In genomic region chr1:94772230-94772641, GRCh38 we compare ENCODE assay signal across 14 cellular contexts. TPM values are rescaled to one million over a fixed set of nuclear protein-coding genes. Genes with fewer than 3 reads are reported as not detected.
DNase-seq lines count a peak whose midpoint lies in the region; ATAC-seq and TF ChIP-seq lines count a peak whose summit lies in the region.
"Had no signal": no experiment of that assay in that cellular context is flagged by ENCODE, and none has a peak within 500 bp of the region (broad histone marks: within the 10 kb centered on the region; RNA-seq: fewer than 3 reads in every experiment).

No MANE protein-coding gene starts in this region.

- intact Hi-C loops in Calu3 (cut with micrococcal nuclease; ENCODE audit: unreplicated experiment), result loop anchor here (2.0 kb wide), 2 partner anchors 43 to 125 kb away; no protein-coding TSS in a partner anchor
- intact Hi-C loops in lower lobe of right lung (cut with DNase I), result no loop called here

- TF ChIP-seq CTCF in Calu3 (IDR thresholded peaks at IDR 0.05; ENCODE audit: unreplicated experiment), result no peak
- no peak for TF ChIP-seq CTCF in choroid plexus epithelial cell (conservative IDR thresholded peaks at IDR 0.05; ENCODE audit: low read depth, low read length)
- TF ChIP-seq CTCF in lower lobe of right lung (IDR thresholded peaks at IDR 0.05), result no peak
- no peak for TF ChIP-seq CTCF in nephron progenitor cell (IDR thresholded peaks at IDR 0.05)

- peak overlapping the region; percentile 94 for H3K27ac Mint-ChIP-seq in Calu3 (ENCODE audit: unreplicated experiment)
- no peak overlapping the region for H3K27ac Mint-ChIP-seq in nephron progenitor cell
- H3K27ac Mint-ChIP-seq: activated CD4-positive, alpha-beta memory T cell treated with anti-CD3 and anti-CD28 coated beads, Interleukin-2, amount 10 ng/mL, durations not matched to agents 7 days and 5 days; activated T-helper 1 cell treated with anti-CD3 and anti-CD28 coated beads, Interleukin-12 subunit alpha, Interleukin-12 subunit beta, Interleukin-2, Interleukin-4 antibody, amounts not matched to agents 30 ng/mL and 10 ng/mL and 1 ng/mL, durations not matched to agents 14 hours and 24 hours and 36 hours had no signal

- H3K4me3 ChIP-seq in choroid plexus epithelial cell (ENCODE audit: low read depth, low read length), result no peak overlapping the region
- H3K4me3 ChIP-seq in lower lobe of right lung, result no peak overlapping the region
- H3K4me3 ChIP-seq: sigmoid colon, tibial artery had no signal

- peaks cover 15% of the 10 kb centered on the region for H3K36me3 Mint-ChIP-seq in Calu3 (ENCODE audit: insufficient read depth, unreplicated experiment)
- no peaks in the 10 kb centered on the region for H3K36me3 Mint-ChIP-seq in nephron progenitor cell (ENCODE audit: low read depth)

- no peaks in the 10 kb centered on the region for H3K9me3 ChIP-seq in lower lobe of right lung
- H3K9me3 ChIP-seq: sigmoid colon, tibial artery had no signal

- DNase-seq in Calu3 (peak; percentile 75), NCI-H510A (lab: John Stamatoyannopoulos, UW) (peak; percentile 71), choroid plexus epithelial cell (ENCODE audit: low read depth) (peak; percentile 98), lower lobe of right lung (peak; percentile 78), SKM-1 treated with dmso at 0.1 percent for 144 hours (lab: John Stamatoyannopoulos, UW; ENCODE audit: unreplicated experiment) (no peak), AG20443 (ENCODE audit: low spot score) (no peak), nephron progenitor cell (no peak), cerebellar cortex (ENCODE audit: low spot score) (no peak)
- DNase-seq: activated CD4-positive, alpha-beta memory T cell treated with anti-CD3 and anti-CD28 coated beads, Interleukin-2, amount 10 ng/mL, durations not matched to agents 7 days and 5 days; NCI-H2081 treated with DMSO at 0.1 percent for 48 hours; sigmoid colon; stimulated activated CD4-positive, alpha-beta T cell treated with anti-CD3 and anti-CD28 coated beads, Interleukin-4, amount 100 ng/mL, for 4 hours; tibial artery had no signal

- BruUV-seq in Calu3 (replicated peaks; lab: Mats Ljungman, UMichigan), result no TSS peak

- H3K9me3 Mint-ChIP-seq in Calu3 (ENCODE audit: low read depth, unreplicated experiment) (peaks cover 3% of the 10 kb centered on the region), nephron progenitor cell (peaks cover 4% of the 10 kb centered on the region)
- H3K9me3 Mint-ChIP-seq: activated CD4-positive, alpha-beta memory T cell treated with anti-CD3 and anti-CD28 coated beads, Interleukin-2, amount 10 ng/mL, durations not matched to agents 7 days and 5 days; activated T-helper 1 cell treated with anti-CD3 and anti-CD28 coated beads, Interleukin-12 subunit alpha, Interleukin-12 subunit beta, Interleukin-2, Interleukin-4 antibody, amounts not matched to agents 30 ng/mL and 10 ng/mL and 1 ng/mL, durations not matched to agents 14 hours and 24 hours and 36 hours had no signal

- CTCF ChIA-PET in Calu3 (lab: Charles Lee), result interaction anchor here (2.1 kb wide), 1 partner anchor 130 kb away, joined by 6 read pairs; no protein-coding TSS in a partner anchor

- H3K36me3 ChIP-seq in lower lobe of right lung, result no peaks in the 10 kb centered on the region
- H3K36me3 ChIP-seq: sigmoid colon, tibial artery had no signal

- H3K4me3 Mint-ChIP-seq in Calu3 (ENCODE audit: low read depth, unreplicated experiment) (peak overlapping the region; percentile 7), nephron progenitor cell (no peak overlapping the region)
- H3K4me3 Mint-ChIP-seq: activated CD4-positive, alpha-beta memory T cell treated with anti-CD3 and anti-CD28 coated beads, Interleukin-2, amount 10 ng/mL, durations not matched to agents 7 days and 5 days; activated T-helper 1 cell treated with anti-CD3 and anti-CD28 coated beads, Interleukin-12 subunit alpha, Interleukin-12 subunit beta, Interleukin-2, Interleukin-4 antibody, amounts not matched to agents 30 ng/mL and 10 ng/mL and 1 ng/mL, durations not matched to agents 14 hours and 24 hours and 36 hours had no signal

- peaks cover 71% of the 10 kb centered on the region for H3K4me1 Mint-ChIP-seq in Calu3 (ENCODE audit: low read depth, unreplicated experiment)
- H3K4me1 Mint-ChIP-seq in nephron progenitor cell, result peaks cover 23% of the 10 kb centered on the region
- H3K4me1 Mint-ChIP-seq: activated CD4-positive, alpha-beta memory T cell treated with anti-CD3 and anti-CD28 coated beads, Interleukin-2, amount 10 ng/mL, durations not matched to agents 7 days and 5 days had no signal

- ATAC-seq in lower lobe of right lung, result peak; percentile 92 to 93

- H3K4me1 ChIP-seq in lower lobe of right lung, result peaks cover 20% of the 10 kb centered on the region
- H3K4me1 ChIP-seq: sigmoid colon had no signal

- H3K27me3 ChIP-seq in lower lobe of right lung (ENCODE audit: low read depth), result no peaks in the 10 kb centered on the region
- H3K27me3 ChIP-seq: sigmoid colon, tibial artery had no signal

- H3K27ac ChIP-seq in lower lobe of right lung, result peak overlapping the region; percentile 78
- H3K27ac ChIP-seq: sigmoid colon, tibial artery had no signal

- H3K27me3 Mint-ChIP-seq in Calu3 (ENCODE audit: unreplicated experiment) (no peaks in the 10 kb centered on the region), nephron progenitor cell (ENCODE audit: low read depth, poor library complexity) (no peaks in the 10 kb centered on the region)

RNA-seq across cellular contexts. Expression of gene SLC44A3, which starts 47.9 kb away (rescaled TPM):
- total RNA-seq in Calu3 (2022), result 32.0 and 34.5 TPM in 2 replicates
- 19.3 TPM for total RNA-seq in lower lobe of right lung
- total RNA-seq: activated T-helper 1 cell treated with anti-CD3 and anti-CD28 coated beads, Interleukin-12 subunit alpha, Interleukin-12 subunit beta, Interleukin-2, Interleukin-4 antibody, amounts not matched to agents 30 ng/mL and 10 ng/mL and 1 ng/mL, durations not matched to agents 14 hours and 24 hours and 36 hours had no signal

Comparison
In these comparisons a context has a peak if more than half of its experiments do, and no peak if none do; other contexts are left out.
1. DNase-seq: peak in Calu3 (single experiment), NCI-H510A (single experiment), choroid plexus epithelial cell (single experiment) and lower lobe of right lung (single experiment); none in SKM-1 treated with dmso at 0.1 percent for 144 hours (single experiment), AG20443 (single experiment), nephron progenitor cell (single experiment) and cerebellar cortex (single experiment).